In the genomic region with DNA sequence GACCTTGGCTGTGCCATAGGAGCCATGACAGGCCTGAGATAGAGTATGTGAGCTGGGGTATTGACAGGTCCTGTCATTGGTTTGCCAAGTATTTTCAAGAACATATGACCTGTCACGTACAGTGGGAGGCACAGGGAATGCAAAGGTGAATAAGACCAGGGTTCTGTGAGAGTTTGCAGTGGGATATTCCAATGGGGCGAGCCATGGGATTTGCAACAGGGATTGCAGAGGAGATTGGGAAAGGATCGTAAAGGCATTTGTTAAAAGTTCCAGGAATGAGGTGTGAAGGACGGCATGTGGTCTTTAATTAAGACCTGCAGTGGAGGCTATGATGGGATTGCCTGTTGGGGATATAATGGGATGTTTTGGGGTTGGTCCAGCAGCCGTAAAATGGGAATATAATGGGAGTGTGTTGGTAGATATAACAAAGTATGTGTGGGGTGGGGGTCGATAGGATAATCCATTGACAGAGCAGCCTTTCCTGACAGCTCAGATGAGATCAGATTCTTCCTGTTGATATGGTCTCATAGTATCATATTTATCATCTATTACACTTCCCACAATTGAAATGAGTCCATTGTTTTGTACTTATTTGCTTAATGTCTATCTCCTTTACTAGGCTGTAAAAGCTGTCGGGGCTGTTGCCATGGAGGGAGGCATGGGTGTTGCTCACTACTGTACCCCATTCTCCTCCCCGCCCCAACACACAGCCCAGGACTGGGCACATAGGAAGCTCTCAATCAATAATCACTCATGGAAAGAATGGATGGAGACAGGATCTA, we compare ENCODE assay signal across 2 cellular contexts.
TF ChIP-seq lines count a peak whose summit lies in the region.

No MANE protein-coding gene starts in this region.

TF ChIP-seq in HCT116, 20 proteins besides CTCF, POLR2A, EP300 and RAD21:
- TF ChIP-seq EZH2 (IDR thresholded peaks at IDR 0.05) (no peak), FOSL1 (IDR thresholded peaks at IDR 0.05; ENCODE audit: low read depth) (no peak), SP1 (IDR thresholded peaks at IDR 0.05; ENCODE audit: low read depth) (no peak), YY1 (IDR thresholded peaks at IDR 0.05; ENCODE audit: extremely low read depth, insufficient replicate concordance, low read depth, low read length) (no peak), ELF1 (IDR thresholded peaks at IDR 0.05; ENCODE audit: borderline replicate concordance, low read depth) (no peak), EGR1 (IDR thresholded peaks at IDR 0.05; ENCODE audit: low read depth) (no peak), SIN3A (IDR thresholded peaks at IDR 0.05; ENCODE audit: low read depth) (no peak), SRF (IDR thresholded peaks at IDR 0.05; ENCODE audit: low read depth) (no peak), CEBPB (IDR thresholded peaks at IDR 0.05; ENCODE audit: low read depth) (no peak), POLR2AphosphoS5 (IDR thresholded peaks at IDR 0.05; ENCODE audit: low read depth, low read length) (no peak), EZH2phosphoT487 (IDR thresholded peaks at IDR 0.05; ENCODE audit: borderline replicate concordance) (no peak), TCF7L2 (IDR thresholded peaks at IDR 0.05; ENCODE audit: borderline replicate concordance, extremely low read depth, insufficient read depth, insufficient read length) (no peak), CBX3 (IDR thresholded peaks at IDR 0.05; ENCODE audit: low read depth) (no peak), JUND (IDR thresholded peaks at IDR 0.05) (no peak)
- TF ChIP-seq, protein P1, sequence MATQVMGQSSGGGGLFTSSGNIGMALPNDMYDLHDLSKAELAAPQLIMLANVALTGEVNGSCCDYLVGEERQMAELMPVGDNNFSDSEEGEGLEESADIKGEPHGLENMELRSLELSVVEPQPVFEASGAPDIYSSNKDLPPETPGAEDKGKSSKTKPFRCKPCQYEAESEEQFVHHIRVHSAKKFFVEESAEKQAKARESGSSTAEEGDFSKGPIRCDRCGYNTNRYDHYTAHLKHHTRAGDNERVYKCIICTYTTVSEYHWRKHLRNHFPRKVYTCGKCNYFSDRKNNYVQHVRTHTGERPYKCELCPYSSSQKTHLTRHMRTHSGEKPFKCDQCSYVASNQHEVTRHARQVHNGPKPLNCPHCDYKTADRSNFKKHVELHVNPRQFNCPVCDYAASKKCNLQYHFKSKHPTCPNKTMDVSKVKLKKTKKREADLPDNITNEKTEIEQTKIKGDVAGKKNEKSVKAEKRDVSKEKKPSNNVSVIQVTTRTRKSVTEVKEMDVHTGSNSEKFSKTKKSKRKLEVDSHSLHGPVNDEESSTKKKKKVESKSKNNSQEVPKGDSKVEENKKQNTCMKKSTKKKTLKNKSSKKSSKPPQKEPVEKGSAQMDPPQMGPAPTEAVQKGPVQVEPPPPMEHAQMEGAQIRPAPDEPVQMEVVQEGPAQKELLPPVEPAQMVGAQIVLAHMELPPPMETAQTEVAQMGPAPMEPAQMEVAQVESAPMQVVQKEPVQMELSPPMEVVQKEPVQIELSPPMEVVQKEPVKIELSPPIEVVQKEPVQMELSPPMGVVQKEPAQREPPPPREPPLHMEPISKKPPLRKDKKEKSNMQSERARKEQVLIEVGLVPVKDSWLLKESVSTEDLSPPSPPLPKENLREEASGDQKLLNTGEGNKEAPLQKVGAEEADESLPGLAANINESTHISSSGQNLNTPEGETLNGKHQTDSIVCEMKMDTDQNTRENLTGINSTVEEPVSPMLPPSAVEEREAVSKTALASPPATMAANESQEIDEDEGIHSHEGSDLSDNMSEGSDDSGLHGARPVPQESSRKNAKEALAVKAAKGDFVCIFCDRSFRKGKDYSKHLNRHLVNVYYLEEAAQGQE (IDR thresholded peaks at IDR 0.05; ENCODE audit: low read depth), result no peak
- TF ChIP-seq, protein P2, sequence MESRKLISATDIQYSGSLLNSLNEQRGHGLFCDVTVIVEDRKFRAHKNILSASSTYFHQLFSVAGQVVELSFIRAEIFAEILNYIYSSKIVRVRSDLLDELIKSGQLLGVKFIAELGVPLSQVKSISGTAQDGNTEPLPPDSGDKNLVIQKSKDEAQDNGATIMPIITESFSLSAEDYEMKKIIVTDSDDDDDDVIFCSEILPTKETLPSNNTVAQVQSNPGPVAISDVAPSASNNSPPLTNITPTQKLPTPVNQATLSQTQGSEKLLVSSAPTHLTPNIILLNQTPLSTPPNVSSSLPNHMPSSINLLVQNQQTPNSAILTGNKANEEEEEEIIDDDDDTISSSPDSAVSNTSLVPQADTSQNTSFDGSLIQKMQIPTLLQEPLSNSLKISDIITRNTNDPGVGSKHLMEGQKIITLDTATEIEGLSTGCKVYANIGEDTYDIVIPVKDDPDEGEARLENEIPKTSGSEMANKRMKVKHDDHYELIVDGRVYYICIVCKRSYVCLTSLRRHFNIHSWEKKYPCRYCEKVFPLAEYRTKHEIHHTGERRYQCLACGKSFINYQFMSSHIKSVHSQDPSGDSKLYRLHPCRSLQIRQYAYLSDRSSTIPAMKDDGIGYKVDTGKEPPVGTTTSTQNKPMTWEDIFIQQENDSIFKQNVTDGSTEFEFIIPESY (IDR thresholded peaks at IDR 0.05; ENCODE audit: extremely low read depth, insufficient replicate concordance, low read length), result no peak
- TF ChIP-seq, protein P3, sequence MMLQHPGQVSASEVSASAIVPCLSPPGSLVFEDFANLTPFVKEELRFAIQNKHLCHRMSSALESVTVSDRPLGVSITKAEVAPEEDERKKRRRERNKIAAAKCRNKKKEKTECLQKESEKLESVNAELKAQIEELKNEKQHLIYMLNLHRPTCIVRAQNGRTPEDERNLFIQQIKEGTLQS (IDR thresholded peaks at IDR 0.05), result no peak
- TF ChIP-seq, protein P4, sequence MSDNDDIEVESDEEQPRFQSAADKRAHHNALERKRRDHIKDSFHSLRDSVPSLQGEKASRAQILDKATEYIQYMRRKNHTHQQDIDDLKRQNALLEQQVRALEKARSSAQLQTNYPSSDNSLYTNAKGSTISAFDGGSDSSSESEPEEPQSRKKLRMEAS (IDR thresholded peaks at IDR 0.05), result no peak

TF ChIP-seq in HepG2, 621 proteins besides CTCF, POLR2A, EP300 and RAD21:
- TF ChIP-seq GFI1 (CRISPR knock-in tag; IDR thresholded peaks at IDR 0.05; ENCODE audit: borderline replicate concordance) (0 out of 2 replicates have a peak, but pooled peaks have one; percentile 58), NCOA1 (CRISPR knock-in tag; IDR thresholded peaks at IDR 0.05) (0 out of 2 replicates have a peak, but pooled peaks have one; percentile 42), ZSCAN30 (CRISPR knock-in tag; IDR thresholded peaks at IDR 0.05) (0 out of 2 replicates have a peak, but pooled peaks have one; percentile 38), SOX5 (CRISPR knock-in tag; IDR thresholded peaks at IDR 0.05; ENCODE audit: borderline replicate concordance) (no peak), ZNF615 (CRISPR knock-in tag; IDR thresholded peaks at IDR 0.05; ENCODE audit: borderline replicate concordance) (0 out of 2 replicates have a peak, but pooled peaks have one; percentile 45)
TF ChIP-seq in HepG2: peak in this region for 4.
